In genomic region chr1:3498246-3498930, GRCh38 we compare ENCODE assay signal across 39 cellular contexts. TPM values are rescaled to one million over a fixed set of nuclear protein-coding genes. Genes with fewer than 3 reads are reported as not detected.
"Had no signal": no experiment of that assay in that cellular context is flagged by ENCODE, and none has a peak within 500 bp of the region (broad histone marks: within the 10 kb centered on the region; RNA-seq: fewer than 3 reads in every experiment).

No MANE protein-coding gene starts in this region.

- FAIRE-seq: bronchial epithelial cell, TTC549 had no signal

- H3K9me3 Mint-ChIP-seq: activated B cell treated with CpG ODN at 0.5 μM for 24 hours; activated CD4-positive, alpha-beta memory T cell treated with anti-CD3 and anti-CD28 coated beads for 36 hours; activated CD4-positive, alpha-beta T cell treated with anti-CD3 and anti-CD28 coated beads, Interleukin-2, amount 10 ng/mL, durations not matched to agents 24 days and 14 days; activated CD8-positive, alpha-beta T cell treated with anti-CD3 and anti-CD28 coated beads for 36 hours; activated naive CD4-positive, alpha-beta T cell treated with anti-CD3 and anti-CD28 coated beads for 36 hours; activated naive CD8-positive, alpha-beta T cell treated with anti-CD3 and anti-CD28 coated beads, Interleukin-2, amount 10 ng/mL, durations not matched to agents 7 days and 5 days; activated naive CD8-positive, alpha-beta T cell treated with anti-CD3 and anti-CD28 coated beads, Interleukin-2, amount 50 U/mL, for 24 hours; activated T-cell treated with anti-CD3 and anti-CD28 coated beads, Interleukin-2, amount 50 U/mL, for 4 hours; activated T-cell treated with anti-CD3 and anti-CD28 coated beads, Interleukin-2, amount 50 U/mL, for 72 hours; activated T-helper 1 cell treated with anti-CD3 and anti-CD28 coated beads, Interleukin-12 subunit alpha, Interleukin-12 subunit beta, Interleukin-2, Interleukin-4 antibody, amounts not matched to agents 30 ng/mL and 10 ng/mL and 1 ng/mL, durations not matched to agents 14 hours and 24 hours and 36 hours; activated T-helper 17 cell treated with anti-CD3 and anti-CD28 coated beads, Interleukin-2, amount 50 U/mL, for 72 hours; brain; central memory CD8-positive, alpha-beta T cell; T-helper 1 cell treated with Interleukin-12 subunit alpha and Interleukin-12 subunit beta and Interleukin-4 antibody, amounts not matched to agents 30 μg/mL and 1 μg/mL, for 36 hours; T-helper 2 cell treated with Interferon-gamma antibody and Interleukin-4, amounts not matched to agents 5 μg/mL and 100 μg/mL, for 36 hours had no signal

- H3K4me3 ChIP-seq: ascending aorta, cardiac muscle cell had no signal

- H3K27ac ChIP-seq: ascending aorta, cardiac muscle cell, VCaP had no signal

- H3K36me3 ChIP-seq: cardiac muscle cell had no signal

- H3K9me3 ChIP-seq: ascending aorta had no signal

- ATAC-seq: activated CD8-positive, alpha-beta T cell treated with anti-CD3 and anti-CD28 coated beads for 36 hours; activated naive CD8-positive, alpha-beta T cell treated with anti-CD3 and anti-CD28 coated beads, Interleukin-2, amount 50 U/mL, for 24 hours; activated T-cell treated with anti-CD3 and anti-CD28 coated beads, Interleukin-2, amount 50 U/mL, for 4 hours; activated T-cell treated with anti-CD3 and anti-CD28 coated beads, Interleukin-2, amount 50 U/mL, for 72 hours; activated T-helper 17 cell treated with anti-CD3 and anti-CD28 coated beads, Interleukin-2, amount 50 U/mL, for 72 hours had no signal

- H3K36me3 Mint-ChIP-seq: activated CD4-positive, alpha-beta memory T cell treated with anti-CD3 and anti-CD28 coated beads for 36 hours; activated naive CD8-positive, alpha-beta T cell; activated naive CD8-positive, alpha-beta T cell treated with anti-CD3 and anti-CD28 coated beads, Interleukin-2, amount 10 ng/mL, durations not matched to agents 7 days and 5 days; brain had no signal

- H3K27ac Mint-ChIP-seq: activated B cell treated with CpG ODN at 0.5 μM for 24 hours; activated CD4-positive, alpha-beta memory T cell treated with anti-CD3 and anti-CD28 coated beads for 36 hours; activated CD4-positive, alpha-beta T cell treated with anti-CD3 and anti-CD28 coated beads, Interleukin-2, amount 10 ng/mL, durations not matched to agents 24 days and 14 days; activated CD8-positive, alpha-beta T cell treated with anti-CD3 and anti-CD28 coated beads for 36 hours; activated naive CD4-positive, alpha-beta T cell treated with anti-CD3 and anti-CD28 coated beads for 36 hours; activated naive CD8-positive, alpha-beta T cell; activated naive CD8-positive, alpha-beta T cell treated with anti-CD3 and anti-CD28 coated beads, Interleukin-2, amount 10 ng/mL, durations not matched to agents 7 days and 5 days; activated naive CD8-positive, alpha-beta T cell treated with anti-CD3 and anti-CD28 coated beads, Interleukin-2, amount 50 U/mL, for 24 hours; activated T-cell treated with anti-CD3 and anti-CD28 coated beads, Interleukin-2, amount 50 U/mL, for 72 hours; activated T-helper 1 cell treated with anti-CD3 and anti-CD28 coated beads, Interleukin-12 subunit alpha, Interleukin-12 subunit beta, Interleukin-2, Interleukin-4 antibody, amounts not matched to agents 30 ng/mL and 10 ng/mL and 1 ng/mL, durations not matched to agents 14 hours and 24 hours and 36 hours; activated T-helper 17 cell treated with anti-CD3 and anti-CD28 coated beads, Interleukin-2, amount 50 U/mL, for 72 hours; T-helper 1 cell treated with Interleukin-12 subunit alpha and Interleukin-12 subunit beta and Interleukin-4 antibody, amounts not matched to agents 30 μg/mL and 1 μg/mL, for 36 hours; T-helper 2 cell treated with Interferon-gamma antibody and Interleukin-4, amounts not matched to agents 5 μg/mL and 100 μg/mL, for 36 hours had no signal

- DNase-seq: activated B cell treated with CpG ODN at 0.5 μM for 24 hours; activated CD4-positive, alpha-beta memory T cell treated with anti-CD3 and anti-CD28 coated beads for 36 hours; activated CD4-positive, alpha-beta T cell treated with anti-CD3 and anti-CD28 coated beads for 4 hours; activated CD4-positive, alpha-beta T cell treated with anti-CD3 and anti-CD28 coated beads, Interleukin-2, amount 10 ng/mL, durations not matched to agents 24 days and 14 days; activated CD4-positive, alpha-beta T cell treated with anti-CD3 and anti-CD28 coated beads, Interleukin-2, amount 50 U/mL, for 1 hour; activated CD4-positive, alpha-beta T cell treated with anti-CD3 and anti-CD28 coated beads, Interleukin-2, amount 50 U/mL, for 4 hours; activated CD4-positive, CD25-positive, alpha-beta regulatory T cell treated with anti-CD3 and anti-CD28 coated beads, Interleukin-2, amount 50 U/mL, for 72 hours; activated CD8-positive, alpha-beta memory T cell treated with anti-CD3 and anti-CD28 coated beads, Interleukin-2, amount 50 U/mL, for 4 hours; activated CD8-positive, alpha-beta T cell treated with anti-CD3 and anti-CD28 coated beads for 36 hours; activated effector memory CD4-positive, alpha-beta T cell treated with anti-CD3 and anti-CD28 coated beads, Interleukin-2, amount 50 U/mL, for 16 hours; activated gamma-delta T cell treated with Interleukin-2 at 50 U/mL for 16 hours; activated naive CD4-positive, alpha-beta T cell; activated naive CD4-positive, alpha-beta T cell treated with anti-CD3 and anti-CD28 coated beads for 36 hours; activated naive CD4-positive, alpha-beta T cell treated with anti-CD3 and anti-CD28 coated beads, Interleukin-2, amount 50 U/mL, for 16 hours; activated naive CD8-positive, alpha-beta T cell treated with anti-CD3 and anti-CD28 coated beads, Interleukin-2, amount 10 ng/mL, durations not matched to agents 7 days and 5 days; activated naive CD8-positive, alpha-beta T cell treated with anti-CD3 and anti-CD28 coated beads, Interleukin-2, amount 50 U/mL, for 24 hours; activated T-cell treated with anti-CD3 and anti-CD28 coated beads for 4 hours; activated T-cell treated with anti-CD3 and anti-CD28 coated beads, Interleukin-2, amount 50 U/mL, for 1 hour; activated T-cell treated with anti-CD3 and anti-CD28 coated beads, Interleukin-2, amount 50 U/mL, for 4 hours; activated T-cell treated with anti-CD3 and anti-CD28 coated beads, Interleukin-2, amount 50 U/mL, for 72 hours; amygdala; anterior cingulate cortex; caudate nucleus; cerebellar nuclear complex; T-helper 1 cell; T-helper 2 cell; T-helper 9 cell had no signal

- H3K27me3 ChIP-seq: ascending aorta, cardiac muscle cell had no signal

RNA-seq across cellular contexts. Expression of gene ARHGEF16, which starts 43.9 kb away (rescaled TPM):
- total RNA-seq: activated B cell treated with CpG ODN at 0.5 μM for 24 hours; activated CD4-positive, alpha-beta T cell treated with anti-CD3 and anti-CD28 coated beads, Interleukin-2, amount 10 ng/mL, durations not matched to agents 24 days and 14 days; activated CD8-positive, alpha-beta T cell treated with anti-CD3 and anti-CD28 coated beads for 36 hours; activated naive CD8-positive, alpha-beta T cell treated with anti-CD3 and anti-CD28 coated beads, Interleukin-2, amount 10 ng/mL, durations not matched to agents 7 days and 5 days; activated T-helper 1 cell treated with anti-CD3 and anti-CD28 coated beads, Interleukin-12 subunit alpha, Interleukin-12 subunit beta, Interleukin-2, Interleukin-4 antibody, amounts not matched to agents 30 ng/mL and 10 ng/mL and 1 ng/mL, durations not matched to agents 14 hours and 24 hours and 36 hours; ascending aorta had no signal
